Comparison of ENCODE assay signal across 20 cellular contexts in genomic region chr9:87643778-87644570, GRCh38.
DNase-seq lines count a peak whose midpoint lies in the region; ATAC-seq and TF ChIP-seq lines count a peak whose summit lies in the region.
"Had no signal": no experiment of that assay in that cellular context is flagged by ENCODE, and none has a peak within 500 bp of the region (broad histone marks: within the 10 kb centered on the region; RNA-seq: fewer than 3 reads in every experiment).

No MANE protein-coding gene starts in this region.

- no peaks in the 10 kb centered on the region for H3K9me2 ChIP-seq in GM23338 (ENCODE audit: insufficient read depth)

- ATAC-seq in GM23338 = peak; percentile 70
- ATAC-seq in GM19467 (IDR thresholded peaks at IDR 0.05; ENCODE audit: unreplicated experiment) = no peak
- ATAC-seq: activated naive CD8-positive, alpha-beta T cell treated with anti-CD3 and anti-CD28 coated beads, Interleukin-2, amount 50 U/mL, for 24 hours had no signal

- H3K27ac Mint-ChIP-seq in GM23338 = peak overlapping the region; percentile 79
- peak overlapping the region in 3 of 5 experiments; percentile 14 to 70 (median 35) for H3K27ac Mint-ChIP-seq in brain
- H3K27ac Mint-ChIP-seq in osteocyte (ENCODE audit: unreplicated experiment) = peak overlapping the region; percentile 7
- H3K27ac Mint-ChIP-seq: activated CD4-positive, alpha-beta memory T cell treated with anti-CD3 and anti-CD28 coated beads for 36 hours; activated naive CD8-positive, alpha-beta T cell treated with anti-CD3 and anti-CD28 coated beads, Interleukin-2, amount 50 U/mL, for 24 hours had no signal

- no peaks in the 10 kb centered on the region for H3K9me3 Mint-ChIP-seq in GM23338
- H3K9me3 Mint-ChIP-seq in brain = peaks cover 0 to 5% (median 0%) of the 10 kb centered on the region in 5 experiments
- no peaks in the 10 kb centered on the region for H3K9me3 Mint-ChIP-seq in osteocyte (ENCODE audit: unreplicated experiment)
- H3K9me3 Mint-ChIP-seq: activated CD4-positive, alpha-beta memory T cell treated with anti-CD3 and anti-CD28 coated beads for 36 hours; activated naive CD8-positive, alpha-beta T cell treated with anti-CD3 and anti-CD28 coated beads, Interleukin-2, amount 50 U/mL, for 24 hours had no signal

- no peak overlapping the region for H3K4me3 ChIP-seq in GM23338
- H3K4me3 ChIP-seq: BLaER1 treated with 17β-estradiol and CSF1 and Interleukin-3, amounts not matched to agents 10 nM and 100 nM; colonic mucosa; stomach had no signal

- H3K4me3 Mint-ChIP-seq in GM23338 (no peak overlapping the region), brain (no peak overlapping the region), osteocyte (ENCODE audit: unreplicated experiment) (no peak overlapping the region)
- H3K4me3 Mint-ChIP-seq: activated CD4-positive, alpha-beta memory T cell treated with anti-CD3 and anti-CD28 coated beads for 36 hours; activated naive CD8-positive, alpha-beta T cell treated with anti-CD3 and anti-CD28 coated beads, Interleukin-2, amount 50 U/mL, for 24 hours had no signal

- no peaks in the 10 kb centered on the region; the same call in none of the 2 replicates for H4K20me1 ChIP-seq in GM23338 (replicated peaks; ENCODE audit: insufficient read depth)
- H4K20me1 ChIP-seq: BLaER1 treated with 17β-estradiol and CSF1 and Interleukin-3, amounts not matched to agents 10 nM and 100 nM had no signal

- peaks cover 85% of the 10 kb centered on the region for H3K36me3 Mint-ChIP-seq in GM23338 (ENCODE audit: low read depth)
- H3K36me3 Mint-ChIP-seq in brain = peaks cover 78% of the 10 kb centered on the region
- peaks cover 86% of the 10 kb centered on the region for H3K36me3 Mint-ChIP-seq in osteocyte (ENCODE audit: unreplicated experiment)
- H3K36me3 Mint-ChIP-seq: activated CD4-positive, alpha-beta memory T cell treated with anti-CD3 and anti-CD28 coated beads for 36 hours had no signal

- peak; percentile 20 for DNase-seq in GM23338 (ENCODE audit: low spot score)
- peak; percentile 54 for DNase-seq in islet precursor cell
- no peak for DNase-seq in osteocyte (ENCODE audit: extremely low spot score, unreplicated experiment)
- no peak for DNase-seq in stimulated activated CD4-positive, alpha-beta T cell treated with anti-CD3 and anti-CD28 coated beads, Interleukin-12 subunit alpha, Interleukin-12 subunit beta, amount 100 ng/mL, for 4 hours
- no peak for DNase-seq in superior temporal gyrus (ENCODE audit: extremely low spot score)
- no peak for DNase-seq in T-helper 2 cell
- DNase-seq: ACHN; activated CD4-positive, alpha-beta memory T cell treated with anti-CD3 and anti-CD28 coated beads for 36 hours; activated effector memory CD4-positive, alpha-beta T cell treated with Interleukin-2 at 50 U/mL for 16 hours; activated naive CD8-positive, alpha-beta T cell treated with anti-CD3 and anti-CD28 coated beads, Interleukin-2, amount 50 U/mL, for 24 hours; brain microvascular endothelial cell; colonic mucosa; KG1; NCI-H1694; NCI-H2171 treated with DMSO at 0.1 percent for 48 hours; NCI-H526; stomach had no signal

- H3K36me3 ChIP-seq in GM23338 (ENCODE audit: insufficient read depth) = peaks cover 66% of the 10 kb centered on the region
- H3K36me3 ChIP-seq: brain microvascular endothelial cell, colonic mucosa had no signal

- H3K27me3 ChIP-seq in GM23338 (ENCODE audit: insufficient read depth) = no peaks in the 10 kb centered on the region
- H3K27me3 ChIP-seq: BLaER1 treated with 17β-estradiol and CSF1 and Interleukin-3, amounts not matched to agents 10 nM and 100 nM; brain microvascular endothelial cell; colonic mucosa; stomach had no signal

- H3K27ac ChIP-seq in GM23338 (ENCODE audit: low read depth) = peak overlapping the region; percentile 51
- H3K27ac ChIP-seq: BLaER1 treated with 17β-estradiol and CSF1 and Interleukin-3, amounts not matched to agents 10 nM and 100 nM; brain microvascular endothelial cell; colonic mucosa had no signal

- H3K27me3 Mint-ChIP-seq in GM23338 (ENCODE audit: insufficient read depth, low read depth, poor library complexity) (peaks cover 4% of the 10 kb centered on the region), brain (no peaks in the 10 kb centered on the region), osteocyte (ENCODE audit: unreplicated experiment) (no peaks in the 10 kb centered on the region)
- H3K27me3 Mint-ChIP-seq: activated naive CD8-positive, alpha-beta T cell treated with anti-CD3 and anti-CD28 coated beads, Interleukin-2, amount 50 U/mL, for 24 hours had no signal

- peaks cover 21% of the 10 kb centered on the region for H3K4me1 Mint-ChIP-seq in GM23338
- peaks cover 44% of the 10 kb centered on the region for H3K4me1 Mint-ChIP-seq in brain
- peaks cover 36% of the 10 kb centered on the region for H3K4me1 Mint-ChIP-seq in osteocyte (ENCODE audit: unreplicated experiment)
- H3K4me1 Mint-ChIP-seq: activated naive CD8-positive, alpha-beta T cell treated with anti-CD3 and anti-CD28 coated beads, Interleukin-2, amount 50 U/mL, for 24 hours had no signal

- peaks cover 26% of the 10 kb centered on the region for H3K4me1 ChIP-seq in GM23338 (ENCODE audit: insufficient read depth)
- H3K4me1 ChIP-seq: colonic mucosa had no signal

- H3F3A ChIP-seq in GM23338 (replicated peaks; ENCODE audit: low read depth) = 0 out of 2 replicates have a peak, but pooled peaks cover 3% of the 10 kb centered on the region

- peak overlapping the region; percentile 44 for H3K4me2 ChIP-seq in GM23338

- H2AFZ ChIP-seq in GM23338 = no peak overlapping the region

- H3K79me2 ChIP-seq in GM23338 (replicated peaks; ENCODE audit: insufficient read depth) = no peaks in the 10 kb centered on the region; the same call in 1 of the 2 replicates

- TF ChIP-seq CTCF in GM23338 (conservative IDR thresholded peaks at IDR 0.05; ENCODE audit: low read depth in 2 of 2) (no peak), brain (conservative IDR thresholded peaks at IDR 0.05) (no peak), osteocyte (IDR thresholded peaks at IDR 0.05) (no peak)

TF ChIP-seq in GM23338, 12 proteins besides CTCF, POLR2A, EP300 and RAD21:
- no peak for TF ChIP-seq ZNF331 (CRISPR knock-in tag; IDR thresholded peaks at IDR 0.05; ENCODE audit: low read depth)

Comparison
In these comparisons a context has a peak if more than half of its experiments do, and no peak if none do; other contexts are left out.
1. DNase-seq: peak in GM23338 (single experiment) and islet precursor cell (single experiment); none in osteocyte (single experiment), stimulated activated CD4-positive, alpha-beta T cell treated with anti-CD3 and anti-CD28 coated beads, Interleukin-12 subunit alpha, Interleukin-12 subunit beta, amount 100 ng/mL, for 4 hours (single experiment), superior temporal gyrus (single experiment) and T-helper 2 cell (0 of 5).
2. H3K27ac Mint-ChIP-seq: peak in every context shown above with its lines; median percentile 79 in GM23338; 35 in brain; 7 in osteocyte.